Comparison of ENCODE assay signal across 8 cellular contexts in the genomic region with DNA sequence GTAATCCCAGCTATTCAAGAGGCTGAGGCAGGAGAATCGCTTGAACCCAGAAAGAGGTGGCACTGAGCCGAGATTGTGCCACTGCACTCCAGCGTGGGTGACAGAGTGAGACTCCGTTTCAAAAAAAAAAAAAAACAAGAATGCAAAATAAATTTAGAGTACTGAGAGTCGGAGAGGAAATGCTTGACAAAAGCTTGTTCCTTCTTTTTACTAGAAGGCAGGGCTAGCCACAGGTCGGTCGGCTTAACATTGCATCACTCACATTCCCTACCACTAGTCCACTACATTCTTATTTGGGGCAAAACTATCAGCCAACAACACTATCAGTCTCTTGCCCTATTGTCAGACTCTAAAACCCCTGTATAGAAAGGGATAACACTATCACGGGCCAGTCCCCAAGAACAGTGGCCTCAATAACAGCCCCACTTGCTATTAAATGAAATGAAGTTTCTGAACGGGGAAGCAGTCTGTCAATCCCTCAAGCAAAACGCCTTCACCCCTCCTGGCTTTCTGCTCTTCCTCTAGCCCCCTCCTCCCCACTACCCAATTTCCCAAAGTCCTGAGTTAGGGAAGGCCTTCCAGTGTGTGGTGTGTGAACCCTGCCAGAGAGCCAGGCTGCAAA. TPM values are rescaled to one million over a fixed set of nuclear protein-coding genes. Genes with fewer than 3 reads are reported as not detected.
DNase-seq lines count a peak whose midpoint lies in the region; ATAC-seq and TF ChIP-seq lines count a peak whose summit lies in the region.

No MANE protein-coding gene starts in this region.

- POLR2A ChIA-PET in activated B cell treated with CpG ODN at 0.5 μM for 24 hours (lab: Charles Lee), result interaction anchor here (0.7 to 4.0 kb wide), 25 partner anchors 9 to 938 kb away, joined by 3 to 111 read pairs (median 8); partner anchors contain the start of genes ANKRD52, BLOC1S1, CNPY2 and COQ10A

- ATAC-seq in activated B cell treated with CpG ODN at 0.5 μM for 24 hours (ENCODE audit: low read depth) (peak; percentile 13), GM21381 (IDR thresholded peaks at IDR 0.05; ENCODE audit: unreplicated experiment) (no peak)

- peaks cover 57% of the 10 kb centered on the region for H3K4me1 Mint-ChIP-seq in activated B cell treated with CpG ODN at 0.5 μM for 24 hours

- CTCF ChIA-PET in activated B cell treated with CpG ODN at 0.5 μM for 24 hours (lab: Charles Lee), result interaction anchor here (0.9 to 4.0 kb wide), 7 partner anchors 15 to 416 kb away, joined by 3 to 52 read pairs (median 8); partner anchors contain the start of genes ANKRD52, SMARCC2 and ZC3H10

- peak overlapping the region; percentile 86 for H3K27ac ChIP-seq in ACC112 (ENCODE audit: low read depth, low read length)

- H3K9me3 ChIP-seq in HAP-1, result no peaks in the 10 kb centered on the region

- H3K36me3 ChIP-seq in ACC112 (ENCODE audit: insufficient read depth, low read length), result peaks cover 3% of the 10 kb centered on the region
- peaks cover 12% of the 10 kb centered on the region for H3K36me3 ChIP-seq in HAP-1 (replicated peaks)

- no peak overlapping the region for H2AFZ ChIP-seq in ACC112 (ENCODE audit: low read length, unreplicated experiment)

- DNase-seq in HAP-1 (ENCODE audit: low spot score in 2 of 2) (peak; percentile 27 to 49), activated B cell treated with CpG ODN at 0.5 μM for 24 hours (peak; percentile 21), globus pallidus (ENCODE audit: low spot score) (peak; percentile 46), retinal pigment epithelial cell (ENCODE audit: low read depth) (no peak), DMS153 (lab: John Stamatoyannopoulos, UW) (no peak), NCI-H526 treated with DMSO at 0.1 percent for 48 hours (lab: John Stamatoyannopoulos, UW) (no peak)

- intact Hi-C loops in activated B cell treated with CpG ODN at 0.5 μM for 24 hours (cut with micrococcal nuclease), result loop anchor here (1.0 to 5.0 kb wide), 8 partner anchors 46 to 1300 kb away; partner anchors contain the start of genes COQ10A, CS, DDIT3 and MYL6

- H3K4me3 ChIP-seq in ACC112 (ENCODE audit: low read depth, low read length), result peak overlapping the region; percentile 79
- H3K4me3 ChIP-seq in HAP-1, result peak overlapping the region; percentile 81
- peak overlapping the region; percentile 95 for H3K4me3 ChIP-seq in retinal pigment epithelial cell (ENCODE audit: low read length)

- H3K27me3 ChIP-seq in ACC112 (ENCODE audit: insufficient read depth, low read length), result no peaks in the 10 kb centered on the region
- H3K27me3 ChIP-seq in HAP-1 (ENCODE audit: low read depth), result no peaks in the 10 kb centered on the region

- TF ChIP-seq CTCF in activated B cell treated with CpG ODN at 0.5 μM for 24 hours (IDR thresholded peaks at IDR 0.05) (no peak), retinal pigment epithelial cell (conservative IDR thresholded peaks at IDR 0.05; ENCODE audit: low read depth, low read length) (no peak)

- H3K4me1 ChIP-seq in ACC112 (ENCODE audit: control insufficient read depth, insufficient read depth, low read length, unreplicated experiment), result peaks cover 10% of the 10 kb centered on the region
- peaks cover 21% of the 10 kb centered on the region for H3K4me1 ChIP-seq in HAP-1

- H3K27me3 Mint-ChIP-seq in activated B cell treated with CpG ODN at 0.5 μM for 24 hours, result no peaks in the 10 kb centered on the region

- H3K36me3 Mint-ChIP-seq in activated B cell treated with CpG ODN at 0.5 μM for 24 hours (ENCODE audit: low read depth), result peaks cover 30% of the 10 kb centered on the region

- peaks cover 14% of the 10 kb centered on the region for H3K79me2 ChIP-seq in ACC112 (ENCODE audit: control insufficient read depth, insufficient read depth, low read length, unreplicated experiment)

- peak overlapping the region; percentile 98 for H3K27ac Mint-ChIP-seq in activated B cell treated with CpG ODN at 0.5 μM for 24 hours

- no peaks in the 10 kb centered on the region for H3K9me3 Mint-ChIP-seq in activated B cell treated with CpG ODN at 0.5 μM for 24 hours

- H3K4me3 Mint-ChIP-seq in activated B cell treated with CpG ODN at 0.5 μM for 24 hours, result peak overlapping the region; percentile 99

- in situ Hi-C loops in HAP-1 (cut with MboI; ENCODE audit: low sequenced_read_pairs), result no loop called here

RNA-seq across cellular contexts. Expression of gene RNF41, which starts 1.0 kb away (rescaled TPM):
- 75.8 and 86.0 TPM in 2 replicates for total RNA-seq in activated B cell treated with CpG ODN at 0.5 μM for 24 hours

RNA-seq across cellular contexts. Expression of gene NABP2, which starts 3.4 kb away (rescaled TPM):
- total RNA-seq in activated B cell treated with CpG ODN at 0.5 μM for 24 hours, result 27.7 and 31.4 TPM in 2 replicates

RNA-seq across cellular contexts. Expression of gene SLC39A5, which starts 9.1 kb away (rescaled TPM):
- total RNA-seq in activated B cell treated with CpG ODN at 0.5 μM for 24 hours, result 0.37 and 1.00 TPM in 2 replicates

RNA-seq across cellular contexts. Expression of gene SMARCC2, which starts 31.4 kb away (rescaled TPM):
- total RNA-seq in activated B cell treated with CpG ODN at 0.5 μM for 24 hours, result 109 and 136 TPM in 2 replicates

RNA-seq across cellular contexts. Expression of gene ANKRD52, which starts 37.5 kb away (rescaled TPM):
- 44.1 and 44.8 TPM in 2 replicates for total RNA-seq in activated B cell treated with CpG ODN at 0.5 μM for 24 hours

Comparison
In these comparisons a context has a peak if more than half of its experiments do, and no peak if none do; other contexts are left out.
1. DNase-seq: peak in HAP-1 (2 of 2), activated B cell treated with CpG ODN at 0.5 μM for 24 hours (single experiment) and globus pallidus (single experiment); none in retinal pigment epithelial cell (single experiment), DMS153 (single experiment) and NCI-H526 treated with DMSO at 0.1 percent for 48 hours (single experiment).
2. Peak in every context shown above with its lines, with median percentiles within 50 percentile points of each other: H3K4me3 ChIP-seq.